ENCODE assay signal across 15 cellular contexts in genomic region chr2:133241231-133241575, GRCh38.
DNase-seq lines count a peak whose midpoint lies in the region; ATAC-seq and TF ChIP-seq lines count a peak whose summit lies in the region.
"Had no signal": no experiment of that assay in that cellular context is flagged by ENCODE, and none has a peak within 500 bp of the region (broad histone marks: within the 10 kb centered on the region; RNA-seq: fewer than 3 reads in every experiment).

No MANE protein-coding gene starts in this region.

- H3K9me3 Mint-ChIP-seq in endothelial cell (ENCODE audit: unreplicated experiment): no peaks in the 10 kb centered on the region

- H3K4me1 ChIP-seq in smooth muscle cell (ENCODE audit: low read depth): no peaks in the 10 kb centered on the region
- H3K4me1 ChIP-seq: right lobe of liver had no signal

- H3K27me3 ChIP-seq in smooth muscle cell (ENCODE audit: low read depth): no peaks in the 10 kb centered on the region
- H3K27me3 ChIP-seq: right lobe of liver had no signal

- ATAC-seq in GM19035 (IDR thresholded peaks at IDR 0.05; ENCODE audit: unreplicated experiment): no peak
- no peak for ATAC-seq in HG02938 (IDR thresholded peaks at IDR 0.05; ENCODE audit: unreplicated experiment)
- ATAC-seq: natural killer cell had no signal

- peaks cover 23% of the 10 kb centered on the region for H3K4me1 Mint-ChIP-seq in endothelial cell (ENCODE audit: unreplicated experiment)
- H3K4me1 Mint-ChIP-seq: natural killer cell had no signal

- no peaks in the 10 kb centered on the region for H3K9me3 ChIP-seq in SK-N-MC (ENCODE audit: low read depth, low read length)
- H3K9me3 ChIP-seq in smooth muscle cell (replicated peaks; ENCODE audit: low read depth): no peaks in the 10 kb centered on the region
- H3K9me3 ChIP-seq: right lobe of liver had no signal

- peaks cover 2% of the 10 kb centered on the region for H3K27me3 Mint-ChIP-seq in endothelial cell (ENCODE audit: unreplicated experiment)
- H3K27me3 Mint-ChIP-seq: activated naive CD8-positive, alpha-beta T cell had no signal

- no peaks in the 10 kb centered on the region for H3K36me3 Mint-ChIP-seq in endothelial cell (ENCODE audit: low read depth, unreplicated experiment)
- H3K36me3 Mint-ChIP-seq: activated naive CD8-positive, alpha-beta T cell; natural killer cell had no signal

- TF ChIP-seq CTCF in fibroblast of mammary gland (conservative IDR thresholded peaks at IDR 0.05; ENCODE audit: control insufficient read depth, insufficient read depth, low read depth, low read length) (no peak), smooth muscle cell (IDR thresholded peaks at IDR 0.05; ENCODE audit: borderline replicate concordance, insufficient read depth, poor library complexity, severe bottlenecking) (no peak), endothelial cell (IDR thresholded peaks at IDR 0.05; ENCODE audit: unreplicated experiment) (no peak)

- H3F3A ChIP-seq in smooth muscle cell (ENCODE audit: low read depth): no peaks in the 10 kb centered on the region

- 43% methylated on average over 2 of the region's 2 CpGs for WGBS in smooth muscle cell (ENCODE audit: low lambda C conversion rate)

- H3K79me2 ChIP-seq in smooth muscle cell (ENCODE audit: low read depth): no peaks in the 10 kb centered on the region

- H3K36me3 ChIP-seq in SK-N-MC (ENCODE audit: insufficient read depth, low read length): no peaks in the 10 kb centered on the region; the same call in 1 of the 2 replicates
- H3K36me3 ChIP-seq in smooth muscle cell (ENCODE audit: low read depth): no peaks in the 10 kb centered on the region
- H3K36me3 ChIP-seq: right lobe of liver had no signal

- no peak overlapping the region for H3K27ac Mint-ChIP-seq in endothelial cell (ENCODE audit: unreplicated experiment)
- H3K27ac Mint-ChIP-seq: activated naive CD8-positive, alpha-beta T cell; natural killer cell had no signal

- H3K4me3 Mint-ChIP-seq in endothelial cell (ENCODE audit: unreplicated experiment): no peak overlapping the region
- H3K4me3 Mint-ChIP-seq: activated naive CD8-positive, alpha-beta T cell; natural killer cell had no signal

- H3K4me3 ChIP-seq in SK-N-MC (peak overlapping the region; percentile 34), fibroblast of mammary gland (ENCODE audit: control insufficient read depth, low read depth, low read length) (no peak overlapping the region), smooth muscle cell (peak overlapping the region; percentile 31)

- H3K27ac ChIP-seq in SK-N-MC (peak overlapping the region; percentile 44; the same call in 1 of the 2 replicates), smooth muscle cell (ENCODE audit: low read depth) (peak overlapping the region; percentile 39)
- H3K27ac ChIP-seq: right lobe of liver had no signal

- H2AFZ ChIP-seq in smooth muscle cell (ENCODE audit: low read depth): peak overlapping the region; percentile 5

- no peaks in the 10 kb centered on the region for H4K20me1 ChIP-seq in smooth muscle cell (ENCODE audit: low read depth)

- DNase-seq in EL (peak; percentile 66), SK-N-MC (ENCODE audit: low read depth, low spot score) (no peak), fibroblast of mammary gland (ENCODE audit: low read depth) (peak; percentile 5), smooth muscle cell (lab: John Stamatoyannopoulos, UW; ENCODE audit: unreplicated experiment) (no peak), endothelial cell (ENCODE audit: low spot score) (no peak), SKM-1 (lab: John Stamatoyannopoulos, UW; ENCODE audit: unreplicated experiment) (no peak)
- DNase-seq: activated CD8-positive, alpha-beta memory T cell treated with anti-CD3 and anti-CD28 coated beads, Interleukin-2, amount 50 U/mL, for 4 hours; Calu3; cortex of kidney; natural killer cell; right lobe of liver; SHP77 treated with DMSO at 0.1 percent for 48 hours had no signal

- H3K9ac ChIP-seq in SK-N-MC (ENCODE audit: insufficient read length) (peak overlapping the region; percentile 49), smooth muscle cell (ENCODE audit: low read depth) (no peak overlapping the region)

- H3K4me2 ChIP-seq in smooth muscle cell: peak overlapping the region; percentile 68

Comparison
In these comparisons a context has a peak if more than half of its experiments do, and no peak if none do; other contexts are left out.
1. DNase-seq: peak in EL (single experiment) and fibroblast of mammary gland (single experiment); none in SK-N-MC (single experiment), smooth muscle cell (single experiment), endothelial cell (single experiment) and SKM-1 (single experiment).